Comparison of ENCODE assay signal across 1 cellular context in genomic region chr14:102893452-102893851, GRCh38.
TF ChIP-seq lines count a peak whose summit lies in the region.

No MANE protein-coding gene starts in this region.

TF ChIP-seq in GM12878, 131 proteins besides CTCF, POLR2A, EP300 and RAD21 (continues in another document):
- TF ChIP-seq ZZZ3 (IDR thresholded peaks at IDR 0.05; ENCODE audit: control insufficient read depth, insufficient read length, low read depth) (no peak), NBN (IDR thresholded peaks at IDR 0.05) (no peak), ETV6 (conservative IDR thresholded peaks at IDR 0.05 in 1 of 2, IDR thresholded peaks at IDR 0.05 in 1 of 2; ENCODE audit: borderline replicate concordance in 1 of 2, low read depth in 1 of 2) (peak in 1 of 2 experiments; percentile 21; a peak in 1 of 4 replicates), ZNF24 (IDR thresholded peaks at IDR 0.05) (no peak), TCF12 (IDR thresholded peaks at IDR 0.05; ENCODE audit: low read depth, low read length) (no peak), POLR2AphosphoS5 (IDR thresholded peaks at IDR 0.05; ENCODE audit: low read length) (no peak), RELA (IDR thresholded peaks at IDR 0.05; ENCODE audit: borderline replicate concordance, partially characterized antibody) (no peak), ZNF622 (IDR thresholded peaks at IDR 0.05) (no peak), MEF2A (IDR thresholded peaks at IDR 0.05; ENCODE audit: insufficient read depth, low read depth, low read length) (no peak), NR2F1 (conservative IDR thresholded peaks at IDR 0.05) (no peak), HDAC2 (IDR thresholded peaks at IDR 0.05) (no peak), DPF2 (IDR thresholded peaks at IDR 0.05) (no peak; the same call in 1 of the 2 replicates), RUNX3 (IDR thresholded peaks at IDR 0.05; ENCODE audit: low read length) (peak; percentile 73), CBX3 (IDR thresholded peaks at IDR 0.05; ENCODE audit: borderline replicate concordance, low read depth) (no peak), FOXM1 (IDR thresholded peaks at IDR 0.05; ENCODE audit: low read depth, low read length) (no peak), REST (IDR thresholded peaks at IDR 0.05; ENCODE audit: low read depth, low read length) (no peak), CREM (IDR thresholded peaks at IDR 0.05; ENCODE audit: low read depth) (peak; percentile 24; the same call in 1 of the 2 replicates), RBBP5 (conservative IDR thresholded peaks at IDR 0.05) (no peak), EGR1 (IDR thresholded peaks at IDR 0.05; ENCODE audit: borderline replicate concordance in 1 of 2, low read depth in 2 of 2, low read length in 2 of 2) (no peak), NKRF (conservative IDR thresholded peaks at IDR 0.05) (no peak), EED (IDR thresholded peaks at IDR 0.05; ENCODE audit: low read depth) (peak; percentile 82), HCFC1 (IDR thresholded peaks at IDR 0.05; ENCODE audit: low read length) (no peak), CHD4 (IDR thresholded peaks at IDR 0.05) (no peak), SMC3 (IDR thresholded peaks at IDR 0.05; ENCODE audit: borderline replicate concordance, low read length) (no peak), CEBPB (IDR thresholded peaks at IDR 0.05; ENCODE audit: borderline replicate concordance in 1 of 2, low read depth in 2 of 2, low read length in 2 of 2) (no peak), NFIC (IDR thresholded peaks at IDR 0.05; ENCODE audit: low read depth, low read length) (peak; percentile 52; the same call in 1 of the 2 replicates), JUNB (IDR thresholded peaks at IDR 0.05) (0 out of 2 replicates have a peak, but pooled peaks have one; percentile 12), LARP7 (IDR thresholded peaks at IDR 0.05) (no peak), RB1 (IDR thresholded peaks at IDR 0.05; ENCODE audit: borderline replicate concordance) (no peak), ELK1 (IDR thresholded peaks at IDR 0.05; ENCODE audit: low read depth, low read length) (no peak), CREB1 (IDR thresholded peaks at IDR 0.05; ENCODE audit: low read depth) (no peak), CHD1 (IDR thresholded peaks at IDR 0.05; ENCODE audit: low read depth, low read length) (no peak), BCL3 (IDR thresholded peaks at IDR 0.05; ENCODE audit: borderline replicate concordance, insufficient read depth, low read depth, low read length, poor library complexity, severe bottlenecking) (no peak), TBL1XR1 (IDR thresholded peaks at IDR 0.05; ENCODE audit: low read depth, low read length) (no peak), YY1 (IDR thresholded peaks at IDR 0.05; ENCODE audit: low read depth, low read length) (no peak), KLF5 (IDR thresholded peaks at IDR 0.05; ENCODE audit: partially characterized antibody) (no peak), IKZF1 (conservative IDR thresholded peaks at IDR 0.05) (peak; percentile 72), MYC (IDR thresholded peaks at IDR 0.05; ENCODE audit: insufficient read depth, insufficient read length, insufficient replicate concordance, low read length, severe bottlenecking) (no peak), MEF2B (IDR thresholded peaks at IDR 0.05; ENCODE audit: partially characterized antibody, poor library complexity, severe bottlenecking) (no peak), RAD51 (IDR thresholded peaks at IDR 0.05) (no peak), ZNF384 (IDR thresholded peaks at IDR 0.05; ENCODE audit: borderline replicate concordance, low read depth, low read length) (no peak), MYB (IDR thresholded peaks at IDR 0.05; ENCODE audit: borderline replicate concordance, low read depth, low read length) (no peak), ATF3 (IDR thresholded peaks at IDR 0.05; ENCODE audit: borderline replicate concordance, extremely low read depth, low read depth, low read length) (no peak), NR2C2 (IDR thresholded peaks at IDR 0.05; ENCODE audit: borderline replicate concordance, control insufficient read depth, insufficient read length, low read depth) (no peak)
- TF ChIP-seq, protein P1, sequence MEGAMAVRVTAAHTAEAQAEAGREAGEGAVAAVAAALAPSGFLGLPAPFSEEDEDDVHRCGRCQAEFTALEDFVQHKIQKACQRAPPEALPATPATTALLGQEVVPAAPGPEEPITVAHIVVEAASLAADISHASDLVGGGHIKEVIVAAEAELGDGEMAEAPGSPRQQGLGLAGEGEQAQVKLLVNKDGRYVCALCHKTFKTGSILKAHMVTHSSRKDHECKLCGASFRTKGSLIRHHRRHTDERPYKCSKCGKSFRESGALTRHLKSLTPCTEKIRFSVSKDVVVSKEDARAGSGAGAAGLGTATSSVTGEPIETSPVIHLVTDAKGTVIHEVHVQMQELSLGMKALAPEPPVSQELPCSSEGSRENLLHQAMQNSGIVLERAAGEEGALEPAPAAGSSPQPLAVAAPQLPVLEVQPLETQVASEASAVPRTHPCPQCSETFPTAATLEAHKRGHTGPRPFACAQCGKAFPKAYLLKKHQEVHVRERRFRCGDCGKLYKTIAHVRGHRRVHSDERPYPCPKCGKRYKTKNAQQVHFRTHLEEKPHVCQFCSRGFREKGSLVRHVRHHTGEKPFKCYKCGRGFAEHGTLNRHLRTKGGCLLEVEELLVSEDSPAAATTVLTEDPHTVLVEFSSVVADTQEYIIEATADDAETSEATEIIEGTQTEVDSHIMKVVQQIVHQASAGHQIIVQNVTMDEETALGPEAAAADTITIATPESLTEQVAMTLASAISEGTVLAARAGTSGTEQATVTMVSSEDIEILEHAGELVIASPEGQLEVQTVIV (IDR thresholded peaks at IDR 0.05; ENCODE audit: borderline replicate concordance, partially characterized antibody) = no peak
- TF ChIP-seq, protein P2, sequence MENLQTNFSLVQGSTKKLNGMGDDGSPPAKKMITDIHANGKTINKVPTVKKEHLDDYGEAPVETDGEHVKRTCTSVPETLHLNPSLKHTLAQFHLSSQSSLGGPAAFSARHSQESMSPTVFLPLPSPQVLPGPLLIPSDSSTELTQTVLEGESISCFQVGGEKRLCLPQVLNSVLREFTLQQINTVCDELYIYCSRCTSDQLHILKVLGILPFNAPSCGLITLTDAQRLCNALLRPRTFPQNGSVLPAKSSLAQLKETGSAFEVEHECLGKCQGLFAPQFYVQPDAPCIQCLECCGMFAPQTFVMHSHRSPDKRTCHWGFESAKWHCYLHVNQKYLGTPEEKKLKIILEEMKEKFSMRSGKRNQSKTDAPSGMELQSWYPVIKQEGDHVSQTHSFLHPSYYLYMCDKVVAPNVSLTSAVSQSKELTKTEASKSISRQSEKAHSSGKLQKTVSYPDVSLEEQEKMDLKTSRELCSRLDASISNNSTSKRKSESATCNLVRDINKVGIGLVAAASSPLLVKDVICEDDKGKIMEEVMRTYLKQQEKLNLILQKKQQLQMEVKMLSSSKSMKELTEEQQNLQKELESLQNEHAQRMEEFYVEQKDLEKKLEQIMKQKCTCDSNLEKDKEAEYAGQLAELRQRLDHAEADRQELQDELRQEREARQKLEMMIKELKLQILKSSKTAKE (IDR thresholded peaks at IDR 0.05; ENCODE audit: low read depth, poor library complexity, severe bottlenecking) = no peak
- TF ChIP-seq, protein P3, sequence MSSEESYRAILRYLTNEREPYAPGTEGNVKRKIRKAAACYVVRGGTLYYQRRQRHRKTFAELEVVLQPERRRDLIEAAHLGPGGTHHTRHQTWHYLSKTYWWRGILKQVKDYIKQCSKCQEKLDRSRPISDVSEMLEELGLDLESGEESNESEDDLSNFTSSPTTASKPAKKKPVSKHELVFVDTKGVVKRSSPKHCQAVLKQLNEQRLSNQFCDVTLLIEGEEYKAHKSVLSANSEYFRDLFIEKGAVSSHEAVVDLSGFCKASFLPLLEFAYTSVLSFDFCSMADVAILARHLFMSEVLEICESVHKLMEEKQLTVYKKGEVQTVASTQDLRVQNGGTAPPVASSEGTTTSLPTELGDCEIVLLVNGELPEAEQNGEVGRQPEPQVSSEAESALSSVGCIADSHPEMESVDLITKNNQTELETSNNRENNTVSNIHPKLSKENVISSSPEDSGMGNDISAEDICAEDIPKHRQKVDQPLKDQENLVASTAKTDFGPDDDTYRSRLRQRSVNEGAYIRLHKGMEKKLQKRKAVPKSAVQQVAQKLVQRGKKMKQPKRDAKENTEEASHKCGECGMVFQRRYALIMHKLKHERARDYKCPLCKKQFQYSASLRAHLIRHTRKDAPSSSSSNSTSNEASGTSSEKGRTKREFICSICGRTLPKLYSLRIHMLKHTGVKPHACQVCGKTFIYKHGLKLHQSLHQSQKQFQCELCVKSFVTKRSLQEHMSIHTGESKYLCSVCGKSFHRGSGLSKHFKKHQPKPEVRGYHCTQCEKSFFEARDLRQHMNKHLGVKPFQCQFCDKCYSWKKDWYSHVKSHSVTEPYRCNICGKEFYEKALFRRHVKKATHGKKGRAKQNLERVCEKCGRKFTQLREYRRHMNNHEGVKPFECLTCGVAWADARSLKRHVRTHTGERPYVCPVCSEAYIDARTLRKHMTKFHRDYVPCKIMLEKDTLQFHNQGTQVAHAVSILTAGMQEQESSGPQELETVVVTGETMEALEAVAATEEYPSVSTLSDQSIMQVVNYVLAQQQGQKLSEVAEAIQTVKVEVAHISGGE (CRISPR knock-in tag; IDR thresholded peaks at IDR 0.05) = no peak
- TF ChIP-seq, protein P4, sequence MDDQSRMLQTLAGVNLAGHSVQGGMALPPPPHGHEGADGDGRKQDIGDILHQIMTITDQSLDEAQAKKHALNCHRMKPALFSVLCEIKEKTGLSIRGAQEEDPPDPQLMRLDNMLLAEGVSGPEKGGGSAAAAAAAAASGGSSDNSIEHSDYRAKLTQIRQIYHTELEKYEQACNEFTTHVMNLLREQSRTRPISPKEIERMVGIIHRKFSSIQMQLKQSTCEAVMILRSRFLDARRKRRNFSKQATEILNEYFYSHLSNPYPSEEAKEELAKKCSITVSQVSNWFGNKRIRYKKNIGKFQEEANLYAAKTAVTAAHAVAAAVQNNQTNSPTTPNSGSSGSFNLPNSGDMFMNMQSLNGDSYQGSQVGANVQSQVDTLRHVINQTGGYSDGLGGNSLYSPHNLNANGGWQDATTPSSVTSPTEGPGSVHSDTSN (IDR thresholded peaks at IDR 0.05; ENCODE audit: insufficient replicate concordance, low read depth, low read length) = no peak
